Comparison of ENCODE assay signal across 7 cellular contexts in the genomic region with DNA sequence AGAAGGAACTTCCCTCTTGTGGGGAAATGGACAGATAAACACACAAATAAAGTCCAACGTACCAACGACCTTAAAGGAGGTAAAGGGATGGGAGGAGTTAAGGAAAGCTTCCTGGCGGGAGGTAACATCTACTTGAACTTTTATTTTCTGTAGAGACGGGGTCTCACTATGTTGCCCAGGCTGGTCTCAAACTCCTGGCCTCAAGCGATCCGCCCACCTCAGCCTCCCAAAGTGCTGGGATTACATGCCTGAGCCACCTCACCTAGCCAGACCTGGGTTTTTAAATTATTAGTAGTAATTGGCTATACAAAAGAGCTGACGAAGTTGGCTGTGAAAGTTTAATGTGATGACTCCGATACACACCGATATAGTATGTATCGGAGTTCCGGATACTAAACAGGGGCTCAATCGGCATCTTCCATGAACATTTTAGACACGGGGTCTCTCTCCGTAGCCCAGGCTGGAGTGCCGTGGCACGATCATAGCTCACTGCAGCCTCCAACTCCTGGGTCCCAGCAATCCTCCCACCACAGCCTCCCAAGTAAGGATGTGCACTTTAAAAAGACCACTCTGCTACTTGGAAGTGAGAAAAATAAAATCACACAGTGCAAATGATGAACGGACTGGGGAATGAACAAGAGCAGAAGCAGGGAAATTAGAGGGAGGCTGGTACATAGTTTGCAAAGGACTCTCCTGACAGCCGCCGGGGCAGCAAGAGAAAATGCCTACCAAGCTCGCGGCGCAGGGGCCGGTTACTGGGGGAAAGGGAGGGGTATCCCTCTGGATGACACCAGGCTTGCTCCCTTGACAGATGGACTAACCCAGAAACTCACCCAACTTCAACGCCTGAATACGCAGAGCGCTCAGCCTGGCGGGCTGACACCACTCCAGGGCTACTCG. TPM values are rescaled to one million over a fixed set of nuclear protein-coding genes. Genes with fewer than 3 reads are reported as not detected.
DNase-seq lines count a peak whose midpoint lies in the region; ATAC-seq and TF ChIP-seq lines count a peak whose summit lies in the region.

No MANE protein-coding gene starts in this region.

- H3K27ac ChIP-seq in VCaP (peak overlapping the region; percentile 99), hepatocyte (peak overlapping the region; percentile 85)

- H3K27ac Mint-ChIP-seq in HFFc6: peak overlapping the region; percentile 79
- peak overlapping the region; percentile 95 for H3K27ac Mint-ChIP-seq in stimulated activated effector memory CD8-positive, alpha-beta T cell treated with anti-CD3 and anti-CD28 coated beads, Interleukin-12 subunit alpha, Interleukin-12 subunit beta, amount 100 ng/mL, for 72 hours

- peaks cover 53% of the 10 kb centered on the region for H3K79me2 ChIP-seq in hepatocyte

- no peaks in the 10 kb centered on the region for H3K9me3 Mint-ChIP-seq in HFFc6
- H3K9me3 Mint-ChIP-seq in stimulated activated effector memory CD8-positive, alpha-beta T cell treated with anti-CD3 and anti-CD28 coated beads, Interleukin-12 subunit alpha, Interleukin-12 subunit beta, amount 100 ng/mL, for 72 hours: no peaks in the 10 kb centered on the region

- H3K27me3 ChIP-seq in hepatocyte: no peaks in the 10 kb centered on the region

- H3K27me3 Mint-ChIP-seq in HFFc6 (ENCODE audit: insufficient read depth): no peaks in the 10 kb centered on the region

- peaks cover 40% of the 10 kb centered on the region for H3K4me1 Mint-ChIP-seq in HFFc6 (ENCODE audit: low read depth)
- H3K4me1 Mint-ChIP-seq in stimulated activated effector memory CD8-positive, alpha-beta T cell treated with anti-CD3 and anti-CD28 coated beads, Interleukin-12 subunit alpha, Interleukin-12 subunit beta, amount 100 ng/mL, for 72 hours: peaks cover 47% of the 10 kb centered on the region

- H3K4me3 Mint-ChIP-seq in HFFc6: peak overlapping the region; percentile 96
- H3K4me3 Mint-ChIP-seq in stimulated activated effector memory CD8-positive, alpha-beta T cell treated with anti-CD3 and anti-CD28 coated beads, Interleukin-12 subunit alpha, Interleukin-12 subunit beta, amount 100 ng/mL, for 72 hours: peak overlapping the region; percentile 91

- WGBS in hepatocyte (ENCODE audit: low lambda C conversion rate, missing lambda C conversion rate): 39% methylated on average over 27 of the region's 28 CpGs

- TF ChIP-seq CTCF in HFFc6 (IDR thresholded peaks at IDR 0.05) (no peak), VCaP (conservative IDR thresholded peaks at IDR 0.05) (no peak), hepatocyte (IDR thresholded peaks at IDR 0.05; ENCODE audit: poor library complexity) (no peak)

- H3K9me2 ChIP-seq in hepatocyte (replicated peaks; ENCODE audit: insufficient read depth): no peaks in the 10 kb centered on the region

- H3K4me2 ChIP-seq in hepatocyte: peak overlapping the region; percentile 91

- no peak for ATAC-seq in stimulated activated effector memory CD8-positive, alpha-beta T cell treated with anti-CD3 and anti-CD28 coated beads, Interleukin-12 subunit alpha, Interleukin-12 subunit beta, amount 100 ng/mL, for 72 hours
- no peak for ATAC-seq in GM18867 (IDR thresholded peaks at IDR 0.05; ENCODE audit: unreplicated experiment)

- no peaks in the 10 kb centered on the region for H3K9me3 ChIP-seq in hepatocyte (ENCODE audit: low read depth)

- peaks cover 19% of the 10 kb centered on the region for H3K36me3 Mint-ChIP-seq in HFFc6 (ENCODE audit: low read depth)
- H3K36me3 Mint-ChIP-seq in stimulated activated effector memory CD8-positive, alpha-beta T cell treated with anti-CD3 and anti-CD28 coated beads, Interleukin-12 subunit alpha, Interleukin-12 subunit beta, amount 100 ng/mL, for 72 hours: peaks cover 64% of the 10 kb centered on the region

- peak overlapping the region; percentile 23 for H2AFZ ChIP-seq in hepatocyte

- H4K20me1 ChIP-seq in hepatocyte (ENCODE audit: insufficient read depth, poor library complexity, severe bottlenecking): peaks cover 25% of the 10 kb centered on the region

- H3K4me3 ChIP-seq in hepatocyte: peak overlapping the region; percentile 60

- peaks cover 13% of the 10 kb centered on the region for H3K4me1 ChIP-seq in hepatocyte (ENCODE audit: insufficient read depth)

- H3K36me3 ChIP-seq in hepatocyte (replicated peaks; ENCODE audit: insufficient read depth, low read depth): no peaks in the 10 kb centered on the region

- DNase-seq in HFFc6 (no peak), hepatocyte (ENCODE audit: low spot score) (no peak), occipital lobe (lab: John Stamatoyannopoulos, UW) (no peak), kidney glomerular epithelial cell (lab: John Stamatoyannopoulos, UW) (no peak)
- no peak for DNase-seq in stimulated activated effector memory CD8-positive, alpha-beta T cell treated with anti-CD3 and anti-CD28 coated beads, Interleukin-12 subunit alpha, Interleukin-12 subunit beta, amount 100 ng/mL, for 72 hours (ENCODE audit: low spot score in 2 of 2)

RNA-seq across cellular contexts. Expression of gene BCL7B, which starts 1.0 kb away (rescaled TPM):
- total RNA-seq in HFFc6 (2021; fragmentation: NEBNext Ultra II Directional; extraction: Animal tissue kit (Norgen Biotek cat#: 25700)): 10 to 100 TPM; 46.7 to 58.1 (median 50.0) TPM
- total RNA-seq in hepatocyte: 34.5 and 44.7 TPM in 2 replicates
- 54.0 and 60.3 TPM in 2 replicates for polyA plus RNA-seq in hepatocyte
- total RNA-seq in occipital lobe: 9.4 TPM

RNA-seq across cellular contexts. Expression of gene TBL2, which starts 21.9 kb away (rescaled TPM):
- total RNA-seq in HFFc6 (2021; fragmentation: NEBNext Ultra II Directional; extraction: Animal tissue kit (Norgen Biotek cat#: 25700)): 10 to 100 TPM; 34.3 to 48.1 (median 38.8) TPM
- 72.8 and 73.6 TPM in 2 replicates for total RNA-seq in hepatocyte
- polyA plus RNA-seq in hepatocyte: 55.5 and 62.1 TPM in 2 replicates
- 22.5 TPM for total RNA-seq in occipital lobe

RNA-seq across cellular contexts. Expression of gene BAZ1B, which starts 34.4 kb away (rescaled TPM):
- total RNA-seq in HFFc6 (2021; fragmentation: NEBNext Ultra II Directional; extraction: Animal tissue kit (Norgen Biotek cat#: 25700)): 10 to 100 TPM; 54.0 to 66.5 (median 63.8) TPM
- total RNA-seq in hepatocyte: 40.7 and 44.7 TPM in 2 replicates
- 16.7 TPM in 2 replicates for polyA plus RNA-seq in hepatocyte
- 53.0 TPM for total RNA-seq in occipital lobe
